Comparison of ENCODE assay signal across 28 cellular contexts in the genomic region with DNA sequence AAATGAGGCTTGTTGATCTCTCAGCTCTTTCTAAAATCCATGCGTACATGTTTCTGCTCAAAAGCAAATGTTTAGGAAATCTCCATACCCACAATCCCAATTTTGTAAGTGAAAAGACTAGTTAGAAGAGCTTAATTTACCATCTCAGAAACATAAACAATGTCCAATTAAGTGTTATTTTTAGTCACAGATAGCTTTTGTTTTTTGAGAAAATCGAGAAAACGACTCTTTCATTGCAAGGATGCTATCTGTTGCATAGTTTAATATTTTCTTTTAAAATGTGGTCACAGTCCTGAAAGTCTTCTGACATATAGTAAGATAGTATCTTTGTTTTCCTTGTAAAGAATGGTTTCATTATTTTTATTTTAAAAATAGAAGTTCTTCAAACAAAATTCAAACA.
"Had no signal": no experiment of that assay in that cellular context is flagged by ENCODE, and none has a peak within 500 bp of the region (broad histone marks: within the 10 kb centered on the region; RNA-seq: fewer than 3 reads in every experiment).

No MANE protein-coding gene starts in this region.

- H3K9ac ChIP-seq: parathyroid adenoma had no signal

- H3K4me1 ChIP-seq: lower lobe of right lung, parathyroid adenoma, right lobe of liver had no signal

- H3K36me3 Mint-ChIP-seq: immature natural killer cell; naive B cell; natural killer cell treated with Interleukin-12 subunit alpha and Interleukin-12 subunit beta and Interleukin-15 and Interleukin-18, amount 100 ng/mL, for 72 hours had no signal

- H3K4me3 ChIP-seq: dorsolateral prefrontal cortex, esophagus muscularis mucosa, lower lobe of right lung, mucosa of descending colon, right lobe of liver, smooth muscle cell, suprapubic skin had no signal

- H3K4me1 Mint-ChIP-seq: immature natural killer cell; naive B cell; neural crest cell; stimulated activated naive CD8-positive, alpha-beta T cell treated with anti-CD3 and anti-CD28 coated beads, Interleukin-15, amount 100 ng/mL, for 72 hours had no signal

- H3K9me3 ChIP-seq: esophagus muscularis mucosa, lower lobe of right lung, mucosa of descending colon, neutrophil, right lobe of liver, suprapubic skin had no signal

- FAIRE-seq: endothelial cell of umbilical vein had no signal

- H3K27ac ChIP-seq: dorsolateral prefrontal cortex, esophagus muscularis mucosa, foreskin keratinocyte, neutrophil, parathyroid adenoma, right lobe of liver had no signal

- H3K27ac Mint-ChIP-seq: immature natural killer cell; naive B cell; natural killer cell treated with Interleukin-12 subunit alpha and Interleukin-12 subunit beta and Interleukin-15 and Interleukin-18, amount 100 ng/mL, for 72 hours; progenitor cell of endocrine pancreas; stimulated activated naive CD8-positive, alpha-beta T cell treated with anti-CD3 and anti-CD28 coated beads, Interleukin-15, amount 100 ng/mL, for 72 hours had no signal

- H3K27me3 Mint-ChIP-seq: progenitor cell of endocrine pancreas had no signal

- DNase-seq: cortex of kidney; dorsolateral prefrontal cortex; effector CD4-positive, alpha-beta T cell; foreskin keratinocyte; hypothalamus; immature natural killer cell; islet precursor cell; left ventricle myocardium superior; lower lobe of right lung; mucosa of descending colon; naive B cell; right lobe of liver; stimulated activated CD4-positive, alpha-beta T cell treated with anti-CD3 and anti-CD28 coated beads, Interleukin-12 subunit alpha, Interleukin-12 subunit beta, amount 100 ng/mL, for 4 hours; stimulated activated CD4-positive, alpha-beta T cell treated with anti-CD3 and anti-CD28 coated beads, Interleukin-1b, Interleukin-23, amount 100 ng/mL, for 48 hours; stimulated activated CD4-positive, alpha-beta T cell treated with anti-CD3 and anti-CD28 coated beads, Interleukin-4, amount 100 ng/mL, for 1 hour; stimulated activated CD8-positive, alpha-beta memory T cell treated with anti-CD3 and anti-CD28 coated beads, Interleukin-4, amount 100 ng/mL, for 48 hours; stimulated activated naive CD4-positive, alpha-beta T cell; stimulated activated naive CD8-positive, alpha-beta T cell treated with anti-CD3 and anti-CD28 coated beads, Interleukin-15, amount 100 ng/mL, for 72 hours; trophoblast cell had no signal

- ATAC-seq: foreskin keratinocyte; left ventricle myocardium superior; lower lobe of right lung; mucosa of descending colon; right lobe of liver; stimulated activated naive CD8-positive, alpha-beta T cell treated with anti-CD3 and anti-CD28 coated beads, Interleukin-15, amount 100 ng/mL, for 72 hours had no signal

- H3K36me3 ChIP-seq: esophagus muscularis mucosa, lower lobe of right lung, neutrophil, right lobe of liver, suprapubic skin had no signal

- H3K4me3 Mint-ChIP-seq: immature natural killer cell; naive B cell; natural killer cell treated with Interleukin-12 subunit alpha and Interleukin-12 subunit beta and Interleukin-15 and Interleukin-18, amount 100 ng/mL, for 72 hours; neural crest cell; stimulated activated naive CD8-positive, alpha-beta T cell treated with anti-CD3 and anti-CD28 coated beads, Interleukin-15, amount 100 ng/mL, for 72 hours had no signal

- H3K9me3 Mint-ChIP-seq: neural crest cell; stimulated activated naive CD8-positive, alpha-beta T cell treated with anti-CD3 and anti-CD28 coated beads, Interleukin-15, amount 100 ng/mL, for 72 hours had no signal
